19 cellular contexts compared by ENCODE assay signal in genomic region chr20:52476074-52476751, GRCh38.
DNase-seq lines count a peak whose midpoint lies in the region; ATAC-seq and TF ChIP-seq lines count a peak whose summit lies in the region.
"Had no signal": no experiment of that assay in that cellular context is flagged by ENCODE, and none has a peak within 500 bp of the region (broad histone marks: within the 10 kb centered on the region; RNA-seq: fewer than 3 reads in every experiment).

No MANE protein-coding gene starts in this region.

- no peaks in the 10 kb centered on the region for H3K36me3 Mint-ChIP-seq in GM23338 (ENCODE audit: low read depth)
- no peaks in the 10 kb centered on the region for H3K36me3 Mint-ChIP-seq in neural progenitor cell
- H3K36me3 Mint-ChIP-seq: CD4-positive, CD25-positive, alpha-beta regulatory T cell; CD8-positive, alpha-beta T cell had no signal

- H3K27ac Mint-ChIP-seq in GM23338 (no peak overlapping the region), neural progenitor cell (no peak overlapping the region)
- H3K27ac Mint-ChIP-seq: B cell; CD4-positive, CD25-positive, alpha-beta regulatory T cell; CD8-positive, alpha-beta T cell had no signal

- H3K79me2 ChIP-seq in GM23338 (replicated peaks; ENCODE audit: insufficient read depth) (no peaks in the 10 kb centered on the region), neural progenitor cell (ENCODE audit: low read depth) (no peaks in the 10 kb centered on the region)

- no peaks in the 10 kb centered on the region for H3K4me1 Mint-ChIP-seq in GM23338
- H3K4me1 Mint-ChIP-seq in neural progenitor cell: peaks cover 3% of the 10 kb centered on the region
- H3K4me1 Mint-ChIP-seq: B cell; CD4-positive, CD25-positive, alpha-beta regulatory T cell had no signal

- H3K4me3 Mint-ChIP-seq in GM23338: no peak overlapping the region
- no peak overlapping the region for H3K4me3 Mint-ChIP-seq in neural progenitor cell
- H3K4me3 Mint-ChIP-seq: B cell; CD4-positive, CD25-positive, alpha-beta regulatory T cell; CD8-positive, alpha-beta T cell had no signal

- H3K4me2 ChIP-seq in GM23338 (no peak overlapping the region), neural progenitor cell (no peak overlapping the region)
- H3K4me2 ChIP-seq: BLaER1 had no signal

- H3K9ac ChIP-seq in liver (ENCODE audit: low read depth in 1 of 2, low read length in 2 of 2): no peak overlapping the region
- H3K9ac ChIP-seq in neural progenitor cell: no peak overlapping the region
- no peak overlapping the region for H3K9ac ChIP-seq in colonic mucosa (ENCODE audit: low read depth in 2 of 2, low read length in 2 of 2)
- H3K9ac ChIP-seq: BLaER1 had no signal

- intact Hi-C loops in colonic mucosa (cut with DNase I): no loop called here

- H3K4me1 ChIP-seq in GM23338 (ENCODE audit: insufficient read depth) (no peaks in the 10 kb centered on the region), liver (ENCODE audit: control insufficient read depth in 4 of 4, insufficient read depth in 4 of 4, low read length in 3 of 4) (peaks cover 0 to 13% (median 7%) of the 10 kb centered on the region in 4 donors), neural progenitor cell (no peaks in the 10 kb centered on the region), colonic mucosa (no peaks in the 10 kb centered on the region)
- H3K4me1 ChIP-seq: BLaER1, Caco-2 had no signal

- H3K36me3 ChIP-seq in GM23338 (ENCODE audit: insufficient read depth) (no peaks in the 10 kb centered on the region), liver (ENCODE audit: control insufficient read depth in 4 of 4, insufficient read depth in 3 of 4, low read depth in 1 of 4, low read length in 3 of 4) (no peaks in the 10 kb centered on the region), neural progenitor cell (no peaks in the 10 kb centered on the region), colonic mucosa (no peaks in the 10 kb centered on the region)
- H3K36me3 ChIP-seq: BLaER1 had no signal

- no peak for ATAC-seq in GM23338
- ATAC-seq: CD8-positive, alpha-beta T cell; HCT116 had no signal

- H3F3A ChIP-seq in GM23338 (replicated peaks; ENCODE audit: low read depth) (no peaks in the 10 kb centered on the region), neural progenitor cell (ENCODE audit: low read depth) (no peaks in the 10 kb centered on the region)

- no peaks in the 10 kb centered on the region for H3K9me3 ChIP-seq in liver (ENCODE audit: control insufficient read depth in 4 of 4, low read length in 3 of 4)
- no peaks in the 10 kb centered on the region for H3K9me3 ChIP-seq in neural progenitor cell (ENCODE audit: low read depth)
- H3K9me3 ChIP-seq in colonic mucosa: no peaks in the 10 kb centered on the region
- H3K9me3 ChIP-seq: BLaER1, Caco-2 had no signal

- TF ChIP-seq RAD21 in liver (IDR thresholded peaks at IDR 0.05): peak in 1 of 2 donors; percentile 36

- H3K27me3 Mint-ChIP-seq in GM23338 (ENCODE audit: insufficient read depth, low read depth, poor library complexity): peaks cover 2% of the 10 kb centered on the region
- peaks cover 2% of the 10 kb centered on the region for H3K27me3 Mint-ChIP-seq in neural progenitor cell (ENCODE audit: insufficient read depth, low read depth)

- H3K9me3 Mint-ChIP-seq in GM23338 (no peaks in the 10 kb centered on the region), neural progenitor cell (peaks cover 3% of the 10 kb centered on the region)
- H3K9me3 Mint-ChIP-seq: CD8-positive, alpha-beta T cell had no signal

- TF ChIP-seq CTCF in GM23338 (conservative IDR thresholded peaks at IDR 0.05; ENCODE audit: low read depth in 2 of 2) (no peak), fibroblast of villous mesenchyme (IDR thresholded peaks at IDR 0.05; ENCODE audit: insufficient read depth, low read depth, low read length) (no peak), liver (IDR thresholded peaks at IDR 0.05; ENCODE audit: low read depth, low read length, missing input control) (no peak), neural progenitor cell (IDR thresholded peaks at IDR 0.05) (no peak), colonic mucosa (IDR thresholded peaks at IDR 0.05) (no peak)

- 57% methylated on average over 9 of the region's 9 CpGs for WGBS in liver

- DNase-seq in GM23338 (ENCODE audit: low spot score): no peak
- DNase-seq in fibroblast of villous mesenchyme (ENCODE audit: low read depth): peak; percentile 12
- no peak for DNase-seq in neural progenitor cell (ENCODE audit: low spot score)
- no peak for DNase-seq in colonic mucosa
- no peak for DNase-seq in activated CD4-positive, alpha-beta T cell treated with anti-CD3 and anti-CD28 coated beads, Interleukin-2, amount 50 U/mL, for 1 hour
- no peak for DNase-seq in NCI-H345 (lab: John Stamatoyannopoulos, UW)
- no peak for DNase-seq in NCI-H510A (lab: John Stamatoyannopoulos, UW)
- DNase-seq: Caco-2; CD4-positive, CD25-positive, alpha-beta regulatory T cell; CD8-positive, alpha-beta T cell; DMS153; DND-41; H7 had no signal

- no peak overlapping the region for H3K4me3 ChIP-seq in GM23338
- no peak overlapping the region for H3K4me3 ChIP-seq in fibroblast of villous mesenchyme (ENCODE audit: low read depth, low read length)
- H3K4me3 ChIP-seq in liver (ENCODE audit: low read depth in 1 of 3, low read length in 3 of 3): no peak overlapping the region
- H3K4me3 ChIP-seq in neural progenitor cell: no peak overlapping the region
- H3K4me3 ChIP-seq in colonic mucosa: no peak overlapping the region
- H3K4me3 ChIP-seq: BLaER1 had no signal

- H3K9me2 ChIP-seq in GM23338 (ENCODE audit: insufficient read depth): no peaks in the 10 kb centered on the region

- H2AFZ ChIP-seq in GM23338 (peak overlapping the region; percentile 47; the same call in 1 of the 2 replicates), neural progenitor cell (replicated peaks) (peak overlapping the region; percentile 32)

- no peak overlapping the region for H3K27ac ChIP-seq in GM23338 (ENCODE audit: low read depth)
- H3K27ac ChIP-seq in liver (ENCODE audit: low read depth in 1 of 2, low read length in 2 of 2): peak overlapping the region; percentile 5 to 23
- no peak overlapping the region for H3K27ac ChIP-seq in neural progenitor cell
- H3K27ac ChIP-seq in colonic mucosa: no peak overlapping the region
- H3K27ac ChIP-seq: 22Rv1, BLaER1, C4-2B had no signal

- H3K27me3 ChIP-seq in GM23338 (ENCODE audit: insufficient read depth) (no peaks in the 10 kb centered on the region), liver (ENCODE audit: control insufficient read depth in 4 of 4, insufficient read depth in 4 of 4, low read length in 3 of 4) (no peaks in the 10 kb centered on the region), neural progenitor cell (no peaks in the 10 kb centered on the region), colonic mucosa (no peaks in the 10 kb centered on the region)
- H3K27me3 ChIP-seq: BLaER1 had no signal

- H4K20me1 ChIP-seq in GM23338 (replicated peaks; ENCODE audit: insufficient read depth): no peaks in the 10 kb centered on the region
- no peaks in the 10 kb centered on the region for H4K20me1 ChIP-seq in neural progenitor cell (ENCODE audit: low read depth)
- H4K20me1 ChIP-seq: BLaER1 had no signal

TF ChIP-seq in GM23338, 12 proteins besides CTCF, POLR2A, EP300 and RAD21 (continues in another document):
- TF ChIP-seq CREB1 (CRISPR knock-in tag; IDR thresholded peaks at IDR 0.05; ENCODE audit: low read depth) (no peak), NANOG (IDR thresholded peaks at IDR 0.05; ENCODE audit: borderline replicate concordance) (no peak)

TF ChIP-seq in liver, 16 proteins besides CTCF, POLR2A, EP300 and RAD21 (continues in another document):
- peak; percentile 48 for TF ChIP-seq MAX (IDR thresholded peaks at IDR 0.05)
- TF ChIP-seq HNF4A (conservative IDR thresholded peaks at IDR 0.05): peak; percentile 81 to 82
- peak; percentile 75 for TF ChIP-seq SP1 (IDR thresholded peaks at IDR 0.05)
- TF ChIP-seq ZBTB33 (IDR thresholded peaks at IDR 0.05): peak; percentile 33
- no peak for TF ChIP-seq HNF4G (IDR thresholded peaks at IDR 0.05)
- no peak for TF ChIP-seq TAF1 (conservative IDR thresholded peaks at IDR 0.05)
- peak; percentile 76 to 82 for TF ChIP-seq RXRA (IDR thresholded peaks at IDR 0.05)
- peak; percentile 27 for TF ChIP-seq YY1 (IDR thresholded peaks at IDR 0.05)
- no peak for TF ChIP-seq FOXA1 (IDR thresholded peaks at IDR 0.05)
- TF ChIP-seq JUND (IDR thresholded peaks at IDR 0.05): peak in 1 of 2 donors; percentile 14

Comparison
In these comparisons a context has a peak if more than half of its experiments do, and no peak if none do; other contexts are left out.
1. H3K27ac ChIP-seq: peak in liver (2 of 2); none in GM23338 (single experiment), neural progenitor cell (single experiment) and colonic mucosa (single experiment).